In genomic region chr1:182264187-182264586, GRCh38 we compare ENCODE assay signal across 23 cellular contexts.
"Had no signal": no experiment of that assay in that cellular context is flagged by ENCODE, and none has a peak within 500 bp of the region (broad histone marks: within the 10 kb centered on the region; RNA-seq: fewer than 3 reads in every experiment).

No MANE protein-coding gene starts in this region.

- H3K27ac ChIP-seq: neural progenitor cell, ovary, parathyroid adenoma, psoas muscle, right lobe of liver, sigmoid colon, stomach, tibial artery, transverse colon, upper lobe of right lung, uterus had no signal

- H3K4me1 ChIP-seq: neural progenitor cell, parathyroid adenoma, sigmoid colon, tibial artery, uterus had no signal

- H3K79me2 ChIP-seq: parathyroid adenoma had no signal

- H3K4me3 ChIP-seq: neural progenitor cell, ovary, psoas muscle, right lobe of liver, sigmoid colon, stomach, tibial artery, transverse colon, upper lobe of right lung, uterus had no signal

- H2AFZ ChIP-seq: neural progenitor cell, parathyroid adenoma had no signal

- DNase-seq: natural killer cell; occipital lobe; ovary; posterior cingulate gyrus; psoas muscle; right cardiac atrium; right lobe of liver; sigmoid colon; small intestine; stimulated activated CD4-positive, alpha-beta T cell treated with anti-CD3 and anti-CD28 coated beads, Interleukin-15, amount 100 ng/mL, for 24 hours; stimulated activated CD4-positive, alpha-beta T cell treated with anti-CD3 and anti-CD28 coated beads, Interleukin-2, amount 100 ng/mL, for 24 hours; stimulated activated CD4-positive, alpha-beta T cell treated with anti-CD3 and anti-CD28 coated beads, Interleukin-2, amount 100 ng/mL, for 48 hours; stimulated activated CD4-positive, alpha-beta T cell treated with anti-CD3 and anti-CD28 coated beads, Interleukin-4, amount 100 ng/mL, for 24 hours; stimulated activated naive B cell treated with anti-CD40 and anti-IgM and Interleukin-4, amounts not matched to agents 10 μg/mL and 1 μg/mL and 100 μg/mL, for 72 hours; stimulated activated naive CD4-positive, alpha-beta T cell treated with Interleukin-2 at 50 U/mL for 16 hours; stomach; tibial artery; transverse colon; upper lobe of right lung; uterus had no signal

- H3K4me2 ChIP-seq: neural progenitor cell had no signal

- H3K9ac ChIP-seq: neural progenitor cell, parathyroid adenoma had no signal

- H3K9me3 ChIP-seq: ovary, psoas muscle, right lobe of liver, sigmoid colon, stomach, tibial artery, transverse colon, upper lobe of right lung, uterus had no signal

- H3K27me3 ChIP-seq: neural progenitor cell, ovary, right lobe of liver, sigmoid colon, stomach, tibial artery, transverse colon, upper lobe of right lung, uterus had no signal

- ATAC-seq: natural killer cell; right cardiac atrium; stimulated activated effector memory CD8-positive, alpha-beta T cell treated with anti-CD3 and anti-CD28 coated beads, Interleukin-12 subunit alpha, Interleukin-12 subunit beta, amount 100 ng/mL, for 72 hours; stimulated activated naive B cell treated with anti-CD40 and anti-IgM and Interleukin-4, amounts not matched to agents 10 μg/mL and 1 μg/mL and 100 μg/mL, for 72 hours; upper lobe of right lung had no signal

- H3K36me3 ChIP-seq: neural progenitor cell, ovary, right lobe of liver, sigmoid colon, stomach, tibial artery, transverse colon, upper lobe of right lung, uterus had no signal
